8 cellular contexts compared by ENCODE assay signal in genomic region chr6:75205776-75206334, GRCh38.
DNase-seq lines count a peak whose midpoint lies in the region; ATAC-seq and TF ChIP-seq lines count a peak whose summit lies in the region.

Gene COL12A1, minus strand, starts transcription at chr6:75206053. Its CDS starts 3,261 bp downstream, at chr6:75202792.

- CTCF ChIA-PET in RWPE1 (lab: Yijun Ruan, JAX) = interaction anchor here (0.6 to 3.7 kb wide), 6 partner anchors 53 to 1466 kb away, joined by 3 to 27 read pairs (median 5); no protein-coding TSS in a partner anchor

- peak within 1 kb of the TSS; percentile 92 for H3K27ac ChIP-seq in RWPE1

- H3K9me3 Mint-ChIP-seq in stimulated activated naive B cell treated with anti-CD40 and anti-IgM and Interleukin-4, amounts not matched to agents 10 μg/mL and 1 μg/mL and 100 μg/mL, for 72 hours = no peaks in the 10 kb centered on the region

- ATAC-seq in stimulated activated naive B cell treated with anti-CD40 and anti-IgM and Interleukin-4, amounts not matched to agents 10 μg/mL and 1 μg/mL and 100 μg/mL, for 72 hours (replicated peaks) = no peak
- ATAC-seq in HG02885 (IDR thresholded peaks at IDR 0.05; ENCODE audit: poor library complexity, unreplicated experiment) = no peak

- POLR2A ChIA-PET in RWPE1 (lab: Yijun Ruan, JAX; ENCODE audit: low non-redundant PET) = no interaction called here

- H3K27ac Mint-ChIP-seq in stimulated activated naive B cell treated with anti-CD40 and anti-IgM and Interleukin-4, amounts not matched to agents 10 μg/mL and 1 μg/mL and 100 μg/mL, for 72 hours = peak within 1 kb of the TSS; percentile 85

- peak within 1 kb of the TSS; percentile 85 to 88 for H3K4me3 Mint-ChIP-seq in stimulated activated naive B cell treated with anti-CD40 and anti-IgM and Interleukin-4, amounts not matched to agents 10 μg/mL and 1 μg/mL and 100 μg/mL, for 72 hours

- DNase-seq in 8988T (peak; percentile 87), GM04504 (ENCODE audit: low read depth) (peak; percentile 99), RWPE1 (ENCODE audit: low spot score) (peak; percentile 90), dedifferentiated amniotic fluid mesenchymal stem cell (ENCODE audit: extremely low spot score) (peak; percentile 98), left kidney (ENCODE audit: low read depth, low spot score) (peak; percentile 87), AML-193 (lab: John Stamatoyannopoulos, UW) (no peak)
- DNase-seq in stimulated activated naive B cell treated with anti-CD40 and anti-IgM and Interleukin-4, amounts not matched to agents 10 μg/mL and 1 μg/mL and 100 μg/mL, for 72 hours = no peak

- peaks cover 54 to 66% of the 10 kb centered on the region in 2 donors for H3K4me1 Mint-ChIP-seq in stimulated activated naive B cell treated with anti-CD40 and anti-IgM and Interleukin-4, amounts not matched to agents 10 μg/mL and 1 μg/mL and 100 μg/mL, for 72 hours

- peaks cover 80 to 92% of the 10 kb centered on the region in 2 donors for H3K27me3 Mint-ChIP-seq in stimulated activated naive B cell treated with anti-CD40 and anti-IgM and Interleukin-4, amounts not matched to agents 10 μg/mL and 1 μg/mL and 100 μg/mL, for 72 hours

- no peaks in the 10 kb centered on the region for H3K36me3 Mint-ChIP-seq in stimulated activated naive B cell treated with anti-CD40 and anti-IgM and Interleukin-4, amounts not matched to agents 10 μg/mL and 1 μg/mL and 100 μg/mL, for 72 hours

- peak; percentile 12; the same call in 1 of the 2 replicates for TF ChIP-seq CTCF in RWPE1 (conservative IDR thresholded peaks at IDR 0.05; ENCODE audit: low read depth)

Comparison
In these comparisons a context has a peak if more than half of its experiments do, and no peak if none do; other contexts are left out.
1. DNase-seq: peak in 8988T (single experiment), GM04504 (single experiment), RWPE1 (single experiment), dedifferentiated amniotic fluid mesenchymal stem cell (single experiment) and left kidney (single experiment); none in stimulated activated naive B cell treated with anti-CD40 and anti-IgM and Interleukin-4, amounts not matched to agents 10 μg/mL and 1 μg/mL and 100 μg/mL, for 72 hours (single experiment) and AML-193 (0 of 2).